ENCODE assay signal across 9 cellular contexts in genomic region chr10:75202321-75203096, GRCh38. TPM values are rescaled to one million over a fixed set of nuclear protein-coding genes. Genes with fewer than 3 reads are reported as not detected.
DNase-seq lines count a peak whose midpoint lies in the region; TF ChIP-seq lines count a peak whose summit lies in the region.
"Had no signal": no experiment of that assay in that cellular context is flagged by ENCODE, and none has a peak within 500 bp of the region (broad histone marks: within the 10 kb centered on the region; RNA-seq: fewer than 3 reads in every experiment).

No MANE protein-coding gene starts in this region.

- peak overlapping the region; percentile 41 to 43 for H3K9ac ChIP-seq in stomach smooth muscle (ENCODE audit: low read length in 2 of 2)

- TF ChIP-seq CTCF in cardiac fibroblast (IDR thresholded peaks at IDR 0.05; ENCODE audit: low read depth, low read length) (no peak), GM20000 (IDR thresholded peaks at IDR 0.05; ENCODE audit: extremely low read depth, missing control alignments) (no peak)

- peak overlapping the region; percentile 86 for H3K27ac ChIP-seq in stomach smooth muscle (ENCODE audit: low read length)
- H3K27ac ChIP-seq: dorsolateral prefrontal cortex had no signal

- H3K4me3 ChIP-seq in cardiac fibroblast (replicated peaks in 1 of 2; ENCODE audit: low read depth in 2 of 2, low read length in 2 of 2) (no peak overlapping the region), stomach smooth muscle (ENCODE audit: low read length in 2 of 2) (peak overlapping the region; percentile 34 to 40)
- H3K4me3 ChIP-seq: dorsolateral prefrontal cortex had no signal

- peak; percentile 64 for DNase-seq in HT1080 (ENCODE audit: low read depth)
- DNase-seq in cardiac fibroblast (ENCODE audit: low read depth in 2 of 2), result peak; percentile 75 to 80
- peak; percentile 53 for DNase-seq in islet precursor cell
- no peak for DNase-seq in GM20000 (ENCODE audit: low spot score)
- no peak for DNase-seq in activated gamma-delta T cell treated with Interleukin-2 at 50 U/mL for 16 hours
- DNase-seq in COR-L47 (lab: John Stamatoyannopoulos, UW), result no peak
- DNase-seq in stimulated activated CD4-positive, alpha-beta T cell treated with anti-CD3 and anti-CD28 coated beads, Interleukin-2, amount 100 ng/mL, for 24 hours, result no peak
- DNase-seq: dorsolateral prefrontal cortex had no signal

- no peaks in the 10 kb centered on the region for H3K9me3 ChIP-seq in stomach smooth muscle (ENCODE audit: control insufficient read depth in 2 of 2, low read length in 2 of 2)

- H3K4me1 ChIP-seq in stomach smooth muscle (ENCODE audit: control insufficient read depth, insufficient read depth, low read length), result peaks cover 18% of the 10 kb centered on the region

- H3K27me3 ChIP-seq in stomach smooth muscle (ENCODE audit: control insufficient read depth in 1 of 2, insufficient read depth in 2 of 2, low read length in 2 of 2), result no peaks in the 10 kb centered on the region
- H3K27me3 ChIP-seq: dorsolateral prefrontal cortex had no signal

- H3K36me3 ChIP-seq in stomach smooth muscle (ENCODE audit: control insufficient read depth in 2 of 2, insufficient read depth in 2 of 2, low read length in 2 of 2), result no peaks in the 10 kb centered on the region

RNA-seq across cellular contexts. Expression of gene VDAC2, which starts 8.1 kb away (rescaled TPM):
- total RNA-seq in HT1080 (2014; rRNA removed; shearing (Covaris generic)), result 179 and 199 TPM in 2 replicates
- 258 and 276 TPM in 2 replicates for polyA plus RNA-seq in HT1080 (2015; cell fraction: cytosol; rRNA removed)
- polyA plus RNA-seq in HT1080 (2015; cell fraction: nucleus; rRNA removed), result 182 and 231 TPM in 2 replicates

RNA-seq across cellular contexts. Expression of gene COMTD1, which starts 33.2 kb away (rescaled TPM):
- total RNA-seq in HT1080 (2014; rRNA removed; shearing (Covaris generic)), result 30.1 and 30.4 TPM in 2 replicates
- 16.4 and 19.4 TPM in 2 replicates for polyA plus RNA-seq in HT1080 (2015; cell fraction: cytosol; rRNA removed)
- 21.4 and 35.8 TPM in 2 replicates for polyA plus RNA-seq in HT1080 (2015; cell fraction: nucleus; rRNA removed)

Comparison
In these comparisons a context has a peak if more than half of its experiments do, and no peak if none do; other contexts are left out.
1. DNase-seq: peak in HT1080 (single experiment), cardiac fibroblast (2 of 2) and islet precursor cell (single experiment); none in GM20000 (single experiment), activated gamma-delta T cell treated with Interleukin-2 at 50 U/mL for 16 hours (single experiment), COR-L47 (single experiment) and stimulated activated CD4-positive, alpha-beta T cell treated with anti-CD3 and anti-CD28 coated beads, Interleukin-2, amount 100 ng/mL, for 24 hours (0 of 2).
2. H3K4me3 ChIP-seq: peak in stomach smooth muscle (2 of 2); none in cardiac fibroblast (0 of 2).